Comparison of ENCODE assay signal across 19 cellular contexts in genomic region chr19:5192568-5192967, GRCh38.
DNase-seq lines count a peak whose midpoint lies in the region; ATAC-seq, FAIRE-seq and TF ChIP-seq lines count a peak whose summit lies in the region.
"Had no signal": no experiment of that assay in that cellular context is flagged by ENCODE, and none has a peak within 500 bp of the region (broad histone marks: within the 10 kb centered on the region; RNA-seq: fewer than 3 reads in every experiment).

No MANE protein-coding gene starts in this region.

- peak overlapping the region in 1 of 5 experiments; percentile 20 for H3K4me3 Mint-ChIP-seq in brain
- H3K4me3 Mint-ChIP-seq: CD8-positive, alpha-beta T cell had no signal

- H3K9ac ChIP-seq in mesendoderm (ENCODE audit: low read length) = no peak overlapping the region

- H3K27ac ChIP-seq in mesendoderm (ENCODE audit: low read depth, low read length) = no peak overlapping the region
- H3K27ac ChIP-seq: 22Rv1, SK-N-MC had no signal

- H3K4me1 Mint-ChIP-seq in brain = peaks cover 29% of the 10 kb centered on the region

- H2BK15ac ChIP-seq in mesendoderm (replicated peaks; ENCODE audit: low read depth) = no peak overlapping the region

- H3K27ac Mint-ChIP-seq in brain = peak overlapping the region; percentile 86 to 99 (median 94)
- H3K27ac Mint-ChIP-seq: CD8-positive, alpha-beta T cell had no signal

- H3K18ac ChIP-seq in mesendoderm (ENCODE audit: low read length) = no peak overlapping the region

- no peaks in the 10 kb centered on the region for H3K36me3 ChIP-seq in mesendoderm (ENCODE audit: control insufficient read depth, insufficient read depth, low read length)

- no peaks in the 10 kb centered on the region for H3K27me3 ChIP-seq in mesendoderm (ENCODE audit: insufficient read depth, low read length, poor library complexity)

- no peak for TF ChIP-seq CTCF in brain (conservative IDR thresholded peaks at IDR 0.05)

- ATAC-seq in GM19452 (IDR thresholded peaks at IDR 0.05; ENCODE audit: unreplicated experiment) = no peak
- ATAC-seq: CD8-positive, alpha-beta T cell; Right ventricle myocardium inferior had no signal

- no peak overlapping the region for H3K23ac ChIP-seq in mesendoderm (ENCODE audit: low read length)

- H3K9me3 Mint-ChIP-seq in brain = peaks cover 0 to 17% (median 4%) of the 10 kb centered on the region in 5 experiments
- H3K9me3 Mint-ChIP-seq: CD8-positive, alpha-beta T cell had no signal

- H2BK5ac ChIP-seq in mesendoderm (ENCODE audit: low read length) = no peak overlapping the region

- no peak overlapping the region for H3K4me2 ChIP-seq in mesendoderm (ENCODE audit: low read length)

- WGBS in mesendoderm (ENCODE audit: extremely low coverage, insufficient coverage, low lambda C conversion rate) = no CpG with 5 or more reads among the region's 5 CpGs

- no peaks in the 10 kb centered on the region for H3K27me3 Mint-ChIP-seq in brain

- H3K4me1 ChIP-seq in mesendoderm (ENCODE audit: control insufficient read depth, low read depth, low read length) = peaks cover 3% of the 10 kb centered on the region

- H3K4me3 ChIP-seq in mesendoderm (ENCODE audit: low read length) = no peak overlapping the region
- H3K4me3 ChIP-seq: SK-N-MC had no signal

- peak; percentile 29 for DNase-seq in EH (ENCODE audit: low read depth)
- peak; percentile 24 for DNase-seq in LHCN-M2 (ENCODE audit: low read depth)
- DNase-seq in mesendoderm = peak; percentile 47
- DNase-seq in hypothalamus (lab: John Stamatoyannopoulos, UW) = no peak
- no peak for DNase-seq in urothelium cell line (ENCODE audit: low spot score)
- no peak for DNase-seq in DMS79 treated with DMSO at 0.1 percent for 48 hours (lab: John Stamatoyannopoulos, UW)
- DNase-seq: CD8-positive, alpha-beta T cell; GDM1; MV-4-11; NCI-H1417 treated with DMSO at 0.1 percent for 48 hours; NCI-H2029 treated with DMSO at 0.1 percent for 48 hours; NCI-H510A had no signal

- no peak overlapping the region for H4K8ac ChIP-seq in mesendoderm (ENCODE audit: low read depth, low read length)

- H3K4ac ChIP-seq in mesendoderm (ENCODE audit: low read depth, low read length) = no peak overlapping the region

- H2AK5ac ChIP-seq in mesendoderm (ENCODE audit: low read length) = no peak overlapping the region

- no peak overlapping the region for H4K5ac ChIP-seq in mesendoderm (ENCODE audit: low read length)

- no peak for FAIRE-seq in urothelium cell line (lab: Jason Lieb, UNC)
- FAIRE-seq: GM12891, H54 had no signal

- peaks cover 39% of the 10 kb centered on the region for H3K36me3 Mint-ChIP-seq in brain
- H3K36me3 Mint-ChIP-seq: CD8-positive, alpha-beta T cell had no signal

- no peak overlapping the region for H2BK120ac ChIP-seq in mesendoderm (ENCODE audit: low read depth, low read length)

- H3K79me1 ChIP-seq in mesendoderm (ENCODE audit: low read length) = no peaks in the 10 kb centered on the region

- no peak overlapping the region for H3K56ac ChIP-seq in mesendoderm (ENCODE audit: low read length)

- H3K79me2 ChIP-seq in mesendoderm (ENCODE audit: control insufficient read depth, insufficient read depth, low read length) = no peaks in the 10 kb centered on the region

Comparison
In these comparisons a context has a peak if more than half of its experiments do, and no peak if none do; other contexts are left out.
1. DNase-seq: peak in EH (single experiment), LHCN-M2 (single experiment) and mesendoderm (single experiment); none in hypothalamus (0 of 51), urothelium cell line (single experiment) and DMS79 treated with DMSO at 0.1 percent for 48 hours (single experiment).